In the genomic region with DNA sequence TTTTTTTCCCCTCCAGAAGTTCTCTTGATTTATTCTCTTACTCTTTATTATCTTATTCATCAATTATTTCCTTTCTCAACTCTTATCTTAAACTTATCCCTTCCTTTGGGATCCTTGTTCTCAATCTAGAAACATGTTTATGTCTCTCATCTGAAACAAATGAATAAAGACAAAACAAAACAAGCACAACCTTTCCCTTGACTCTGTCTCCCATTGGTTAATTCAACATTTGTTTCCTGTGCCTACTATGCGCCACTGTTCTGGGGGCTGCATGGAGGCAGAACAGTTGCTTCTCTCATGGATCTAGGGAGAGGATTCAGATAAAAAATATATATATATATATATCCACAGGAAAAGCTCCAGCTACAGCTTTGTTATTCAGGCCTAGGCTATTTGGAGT, we compare ENCODE assay signal across 19 cellular contexts. TPM values are rescaled to one million over a fixed set of nuclear protein-coding genes. Genes with fewer than 3 reads are reported as not detected.
"Had no signal": no experiment of that assay in that cellular context is flagged by ENCODE, and none has a peak within 500 bp of the region (broad histone marks: within the 10 kb centered on the region; RNA-seq: fewer than 3 reads in every experiment).

No MANE protein-coding gene starts in this region.

- H3K4me2 ChIP-seq: hepatocyte had no signal

- H3K9me3 ChIP-seq: lower lobe of right lung, ovary, right lobe of liver, testis had no signal

- H2AFZ ChIP-seq: hepatocyte had no signal

- H3K36me3 ChIP-seq: lower lobe of right lung, ovary, right lobe of liver had no signal

- DNase-seq: activated CD4-positive, alpha-beta T cell treated with anti-CD3 and anti-CD28 coated beads, Interleukin-2, amount 10 ng/mL, durations not matched to agents 7 days and 5 days; activated CD8-positive, alpha-beta memory T cell treated with anti-CD3 and anti-CD28 coated beads, Interleukin-2, amount 50 U/mL, for 48 hours; activated effector memory CD4-positive, alpha-beta T cell treated with Interleukin-2 at 50 U/mL for 16 hours; activated naive CD4-positive, alpha-beta T cell treated with anti-CD3 and anti-CD28 coated beads, Interleukin-2, amount 10 ng/mL, durations not matched to agents 7 days and 5 days; activated T-cell treated with anti-CD3 and anti-CD28 coated beads, Interleukin-2, amount 50 U/mL, for 48 hours; effector memory CD8-positive, alpha-beta T cell; islet precursor cell; lower lobe of right lung; naive B cell; right lobe of liver; stimulated activated CD4-positive, alpha-beta T cell treated with anti-CD3 and anti-CD28 coated beads, Interleukin-4, amount 100 ng/mL, for 24 hours; T-helper 1 cell; T-helper 9 cell; testis had no signal

- ATAC-seq: activated CD4-positive, CD25-positive, alpha-beta regulatory T cell treated with anti-CD3 and anti-CD28 coated beads, Interleukin-2, amount 50 U/mL, for 24 hours; effector memory CD8-positive, alpha-beta T cell; lower lobe of right lung; stimulated activated memory B cell treated with anti-CD40 and anti-IgM and Interleukin-4, amounts not matched to agents 10 μg/mL and 1 μg/mL and 100 μg/mL, for 72 hours had no signal

- H3K79me2 ChIP-seq: hepatocyte had no signal

- H3K4me1 ChIP-seq: lower lobe of right lung, right lobe of liver had no signal

- H3K27ac ChIP-seq: hepatocyte, lower lobe of right lung, ovary, right lobe of liver, testis had no signal

- H3K27me3 ChIP-seq: ovary, right lobe of liver, testis had no signal

- H3K4me3 ChIP-seq: hepatocyte, lower lobe of right lung, ovary, right lobe of liver, testis had no signal

- FAIRE-seq: astrocyte had no signal

RNA-seq across cellular contexts. Expression of a gene that starts 5.2 kb away (rescaled TPM):
- total RNA-seq: activated CD4-positive, alpha-beta T cell treated with anti-CD3 and anti-CD28 coated beads, Interleukin-2, amount 10 ng/mL, durations not matched to agents 7 days and 5 days had no signal
